9 cellular contexts compared by ENCODE assay signal in the genomic region with DNA sequence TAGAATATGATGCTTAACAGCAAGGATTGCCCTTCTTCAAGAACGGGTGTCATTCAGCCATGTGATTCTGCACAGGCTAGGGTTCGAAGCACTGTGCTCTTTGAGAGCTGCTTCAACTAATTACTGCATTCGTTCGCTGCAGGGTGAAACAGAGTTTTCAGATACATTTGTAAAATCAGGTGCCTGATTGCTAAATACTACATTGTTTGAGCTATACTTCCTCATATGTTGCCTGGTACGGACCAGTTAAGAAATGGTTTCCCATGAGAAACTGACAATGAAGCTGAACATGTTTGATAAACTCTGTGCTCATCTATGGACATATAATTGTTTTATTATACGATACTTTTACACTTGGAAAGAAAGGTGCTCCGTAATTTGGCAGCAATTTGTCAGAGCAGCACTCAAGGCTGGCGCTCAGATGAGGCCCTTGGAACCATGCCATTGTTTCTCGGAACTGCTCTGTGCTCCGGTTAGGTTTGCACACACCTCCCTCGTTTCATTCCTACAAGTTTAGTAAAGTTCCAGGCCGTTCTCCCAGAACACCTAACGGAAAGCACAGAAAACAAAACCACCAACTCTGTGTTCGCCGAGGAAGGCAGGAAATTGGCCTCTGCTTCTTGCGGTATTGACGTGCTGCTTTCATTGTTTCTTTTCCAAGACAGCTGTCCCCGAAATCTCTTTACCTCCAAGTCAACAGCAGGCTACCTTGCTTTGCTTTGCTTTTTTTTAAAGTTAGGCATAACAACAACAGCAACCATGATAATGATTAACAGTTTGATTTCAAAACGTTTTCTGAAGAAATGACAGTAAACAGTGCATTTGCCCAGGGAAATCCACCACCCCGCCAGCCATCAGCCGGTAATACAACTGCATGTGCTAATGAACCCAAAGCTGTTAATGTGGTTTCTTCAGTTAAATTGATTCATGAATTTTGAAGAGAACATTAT.
DNase-seq lines count a peak whose midpoint lies in the region; ATAC-seq, FAIRE-seq and TF ChIP-seq lines count a peak whose summit lies in the region.
"Had no signal": no experiment of that assay in that cellular context is flagged by ENCODE, and none has a peak within 500 bp of the region (broad histone marks: within the 10 kb centered on the region; RNA-seq: fewer than 3 reads in every experiment).

No MANE protein-coding gene starts in this region.

- CTCF ChIA-PET in activated CD8-positive, alpha-beta T cell treated with anti-CD3 and anti-CD28 coated beads, Interleukin-2, amount 10 ng/mL, durations not matched to agents 7 days and 5 days (lab: Charles Lee), result no interaction called here
- CTCF ChIA-PET in activated CD8-positive, alpha-beta T cell treated with anti-CD3 and anti-CD28 coated beads for 36 hours (lab: Charles Lee), result no interaction called here

- POLR2A ChIA-PET in activated CD8-positive, alpha-beta T cell treated with anti-CD3 and anti-CD28 coated beads, Interleukin-2, amount 10 ng/mL, durations not matched to agents 7 days and 5 days (lab: Charles Lee), result no interaction called here
- POLR2A ChIA-PET in activated CD8-positive, alpha-beta T cell treated with anti-CD3 and anti-CD28 coated beads for 36 hours (lab: Charles Lee), result no interaction called here
- POLR2A ChIA-PET in activated naive CD8-positive, alpha-beta T cell treated with anti-CD3 and anti-CD28 coated beads, Interleukin-2, amount 10 ng/mL, durations not matched to agents 7 days and 5 days (lab: Charles Lee), result no interaction called here

- TF ChIP-seq RAD21 in liver (IDR thresholded peaks at IDR 0.05), result peak; percentile 51 to 53

- no peak for FAIRE-seq in GM19239 (lab: Jason Lieb, UNC)

- peaks cover 21% of the 10 kb centered on the region for H3K9me3 Mint-ChIP-seq in activated CD8-positive, alpha-beta T cell treated with anti-CD3 and anti-CD28 coated beads, Interleukin-2, amount 10 ng/mL, durations not matched to agents 7 days and 5 days (ENCODE audit: insufficient read depth)
- H3K9me3 Mint-ChIP-seq in activated CD8-positive, alpha-beta T cell treated with anti-CD3 and anti-CD28 coated beads for 36 hours, result peaks cover 9% of the 10 kb centered on the region
- H3K9me3 Mint-ChIP-seq in activated naive CD8-positive, alpha-beta T cell treated with anti-CD3 and anti-CD28 coated beads, Interleukin-2, amount 10 ng/mL, durations not matched to agents 7 days and 5 days, result peaks cover 8% of the 10 kb centered on the region

- WGBS in liver, result 23% methylated on average over 21 of the region's 21 CpGs
- WGBS in thymus, result 19% methylated on average over 21 of the region's 21 CpGs

- H3K27me3 Mint-ChIP-seq in activated CD8-positive, alpha-beta T cell treated with anti-CD3 and anti-CD28 coated beads, Interleukin-2, amount 10 ng/mL, durations not matched to agents 7 days and 5 days (ENCODE audit: low read depth), result no peaks in the 10 kb centered on the region
- no peaks in the 10 kb centered on the region for H3K27me3 Mint-ChIP-seq in activated CD8-positive, alpha-beta T cell treated with anti-CD3 and anti-CD28 coated beads for 36 hours
- no peaks in the 10 kb centered on the region for H3K27me3 Mint-ChIP-seq in activated naive CD8-positive, alpha-beta T cell treated with anti-CD3 and anti-CD28 coated beads, Interleukin-2, amount 10 ng/mL, durations not matched to agents 7 days and 5 days

- intact Hi-C loops in activated CD8-positive, alpha-beta T cell treated with anti-CD3 and anti-CD28 coated beads for 36 hours (cut with micrococcal nuclease), result no loop called here

- TF ChIP-seq CTCF in activated CD8-positive, alpha-beta T cell treated with anti-CD3 and anti-CD28 coated beads for 36 hours (IDR thresholded peaks at IDR 0.05), result no peak
- no peak for TF ChIP-seq CTCF in liver (IDR thresholded peaks at IDR 0.05; ENCODE audit: low read depth, low read length, missing input control)

- H3K4me3 ChIP-seq in liver (ENCODE audit: low read depth in 1 of 3, low read length in 3 of 3) (peak overlapping the region; percentile 11 to 48 (median 38)), thymus (ENCODE audit: low read length) (peak overlapping the region; percentile 38)

- H3K36me3 ChIP-seq in liver (ENCODE audit: control insufficient read depth in 4 of 4, insufficient read depth in 3 of 4, low read depth in 1 of 4, low read length in 3 of 4) (peaks cover 0 to 7% (median under 1%) of the 10 kb centered on the region in 4 donors), thymus (ENCODE audit: control insufficient read depth, insufficient read depth) (peaks cover 5% of the 10 kb centered on the region)

- H3K9me3 ChIP-seq in liver (ENCODE audit: control insufficient read depth in 4 of 4, low read length in 3 of 4) (no peaks in the 10 kb centered on the region), thymus (ENCODE audit: control insufficient read depth) (peaks cover 2% of the 10 kb centered on the region)

- H3K27ac ChIP-seq in liver (ENCODE audit: low read depth in 1 of 2, low read length in 2 of 2) (peak overlapping the region; percentile 90 to 91), thymus (ENCODE audit: low read depth) (peak overlapping the region; percentile 37)
- H3K27ac ChIP-seq: KMS-11 had no signal

- H3K27me3 ChIP-seq in liver (ENCODE audit: control insufficient read depth in 4 of 4, insufficient read depth in 4 of 4, low read length in 3 of 4) (no peaks in the 10 kb centered on the region), thymus (ENCODE audit: control insufficient read depth, insufficient read depth) (no peaks in the 10 kb centered on the region)

- H3K9ac ChIP-seq in liver (ENCODE audit: low read depth in 1 of 2, low read length in 2 of 2), result peak overlapping the region; percentile 35 to 41
- H3K9ac ChIP-seq: KMS-11 had no signal

- ATAC-seq in activated CD8-positive, alpha-beta T cell treated with anti-CD3 and anti-CD28 coated beads, Interleukin-2, amount 10 ng/mL, durations not matched to agents 7 days and 5 days, result no peak
- ATAC-seq in activated CD8-positive, alpha-beta T cell treated with anti-CD3 and anti-CD28 coated beads for 36 hours, result no peak
- no peak for ATAC-seq in activated naive CD8-positive, alpha-beta T cell treated with anti-CD3 and anti-CD28 coated beads, Interleukin-2, amount 10 ng/mL, durations not matched to agents 7 days and 5 days (ENCODE audit: low read depth)
- ATAC-seq in GM19324 (IDR thresholded peaks at IDR 0.05; ENCODE audit: low FRiP score, unreplicated experiment) (no peak), GM18858 (IDR thresholded peaks at IDR 0.05; ENCODE audit: unreplicated experiment) (no peak)

- peak; percentile 13 for DNase-seq in activated CD8-positive, alpha-beta T cell treated with anti-CD3 and anti-CD28 coated beads, Interleukin-2, amount 10 ng/mL, durations not matched to agents 7 days and 5 days
- no peak for DNase-seq in activated CD8-positive, alpha-beta T cell treated with anti-CD3 and anti-CD28 coated beads for 36 hours
- peak; percentile 9 for DNase-seq in activated naive CD8-positive, alpha-beta T cell treated with anti-CD3 and anti-CD28 coated beads, Interleukin-2, amount 10 ng/mL, durations not matched to agents 7 days and 5 days
- DNase-seq in GM19239 (ENCODE audit: insufficient read length, low spot score), result no peak

- peak overlapping the region; percentile 54 for H3K4me3 Mint-ChIP-seq in activated CD8-positive, alpha-beta T cell treated with anti-CD3 and anti-CD28 coated beads, Interleukin-2, amount 10 ng/mL, durations not matched to agents 7 days and 5 days
- H3K4me3 Mint-ChIP-seq in activated CD8-positive, alpha-beta T cell treated with anti-CD3 and anti-CD28 coated beads for 36 hours, result no peak overlapping the region
- peak overlapping the region; percentile 46 for H3K4me3 Mint-ChIP-seq in activated naive CD8-positive, alpha-beta T cell treated with anti-CD3 and anti-CD28 coated beads, Interleukin-2, amount 10 ng/mL, durations not matched to agents 7 days and 5 days

- H3K27ac Mint-ChIP-seq in activated CD8-positive, alpha-beta T cell treated with anti-CD3 and anti-CD28 coated beads, Interleukin-2, amount 10 ng/mL, durations not matched to agents 7 days and 5 days, result peak overlapping the region; percentile 44
- no peak overlapping the region for H3K27ac Mint-ChIP-seq in activated CD8-positive, alpha-beta T cell treated with anti-CD3 and anti-CD28 coated beads for 36 hours
- no peak overlapping the region for H3K27ac Mint-ChIP-seq in activated naive CD8-positive, alpha-beta T cell treated with anti-CD3 and anti-CD28 coated beads, Interleukin-2, amount 10 ng/mL, durations not matched to agents 7 days and 5 days

- H3K36me3 Mint-ChIP-seq in activated CD8-positive, alpha-beta T cell treated with anti-CD3 and anti-CD28 coated beads, Interleukin-2, amount 10 ng/mL, durations not matched to agents 7 days and 5 days (ENCODE audit: low read depth), result peaks cover 10% of the 10 kb centered on the region
- peaks cover 43% of the 10 kb centered on the region for H3K36me3 Mint-ChIP-seq in activated CD8-positive, alpha-beta T cell treated with anti-CD3 and anti-CD28 coated beads for 36 hours (ENCODE audit: low read depth)
- peaks cover 6% of the 10 kb centered on the region for H3K36me3 Mint-ChIP-seq in activated naive CD8-positive, alpha-beta T cell treated with anti-CD3 and anti-CD28 coated beads, Interleukin-2, amount 10 ng/mL, durations not matched to agents 7 days and 5 days

- H3K4me1 ChIP-seq in liver (ENCODE audit: control insufficient read depth in 4 of 4, insufficient read depth in 4 of 4, low read length in 3 of 4), result peaks cover 21 to 63% (median 51%) of the 10 kb centered on the region in 4 donors
- peaks cover 8% of the 10 kb centered on the region for H3K4me1 ChIP-seq in thymus (ENCODE audit: control insufficient read depth, insufficient read depth, low read length)

- H3K4me1 Mint-ChIP-seq in activated CD8-positive, alpha-beta T cell treated with anti-CD3 and anti-CD28 coated beads, Interleukin-2, amount 10 ng/mL, durations not matched to agents 7 days and 5 days (ENCODE audit: low read depth), result peaks cover 8% of the 10 kb centered on the region
- peaks cover 11% of the 10 kb centered on the region for H3K4me1 Mint-ChIP-seq in activated CD8-positive, alpha-beta T cell treated with anti-CD3 and anti-CD28 coated beads for 36 hours (ENCODE audit: low read depth)
- H3K4me1 Mint-ChIP-seq in activated naive CD8-positive, alpha-beta T cell treated with anti-CD3 and anti-CD28 coated beads, Interleukin-2, amount 10 ng/mL, durations not matched to agents 7 days and 5 days, result peaks cover 6% of the 10 kb centered on the region

TF ChIP-seq in liver, 16 proteins besides CTCF, POLR2A, EP300 and RAD21 (continues in another document):
- peak; percentile 52 to 60 for TF ChIP-seq RXRA (IDR thresholded peaks at IDR 0.05)
- TF ChIP-seq HNF4G (IDR thresholded peaks at IDR 0.05), result no peak
- peak in 1 of 2 donors; percentile 44 for TF ChIP-seq HNF4A (conservative IDR thresholded peaks at IDR 0.05)
- TF ChIP-seq FOXA2 (IDR thresholded peaks at IDR 0.05), result peak; percentile 32
- TF ChIP-seq SP1 (IDR thresholded peaks at IDR 0.05), result peak; percentile 86
- no peak for TF ChIP-seq EGR1 (IDR thresholded peaks at IDR 0.05; ENCODE audit: low read depth in 2 of 2)
- peak in 1 of 2 donors; percentile 45 for TF ChIP-seq JUND (IDR thresholded peaks at IDR 0.05)
- TF ChIP-seq GABPA (IDR thresholded peaks at IDR 0.05 in 1 of 2, conservative IDR thresholded peaks at IDR 0.05 in 1 of 2), result no peak
- peak; percentile 33 for TF ChIP-seq FOXA1 (IDR thresholded peaks at IDR 0.05)
- TF ChIP-seq NR2F2 (IDR thresholded peaks at IDR 0.05), result no peak

Comparison
In these comparisons a context has a peak if more than half of its experiments do, and no peak if none do; other contexts are left out.
1. DNase-seq: peak in activated CD8-positive, alpha-beta T cell treated with anti-CD3 and anti-CD28 coated beads, Interleukin-2, amount 10 ng/mL, durations not matched to agents 7 days and 5 days (single experiment) and activated naive CD8-positive, alpha-beta T cell treated with anti-CD3 and anti-CD28 coated beads, Interleukin-2, amount 10 ng/mL, durations not matched to agents 7 days and 5 days (single experiment); none in activated CD8-positive, alpha-beta T cell treated with anti-CD3 and anti-CD28 coated beads for 36 hours (single experiment) and GM19239 (single experiment).